8 cellular contexts compared by ENCODE assay signal in genomic region chr10:38390725-38391124, GRCh38.
DNase-seq lines count a peak whose midpoint lies in the region; ATAC-seq and TF ChIP-seq lines count a peak whose summit lies in the region.
"Not testable (repeated sequence)": the region's sequence is repeated elsewhere in the genome, so short reads cannot be mapped to it uniquely, and the experiment has no call there.

No MANE protein-coding gene starts in this region.

- not testable (repeated sequence) for H3K9ac ChIP-seq in parathyroid adenoma

- H3K9me3 ChIP-seq in AG04450 (ENCODE audit: control insufficient read depth, insufficient read depth, low read length); T-helper 17 cell (ENCODE audit: control insufficient read depth, low read length, poor library complexity, severe bottlenecking); body of pancreas; parathyroid adenoma (ENCODE audit: control insufficient read depth, low read length): not testable (repeated sequence)

- TF ChIP-seq CTCF in AG04450 (IDR thresholded peaks at IDR 0.05; ENCODE audit: low read depth, low read length) = peak; percentile 41
- TF ChIP-seq CTCF in GM12873 (IDR thresholded peaks at IDR 0.05; ENCODE audit: insufficient read depth, low read depth, low read length, missing control alignments) = peak; percentile 10
- peak in 5 of 7 experiments; percentile 4 to 27 (median 25) for TF ChIP-seq CTCF in body of pancreas (IDR thresholded peaks at IDR 0.05)
- TF ChIP-seq CTCF in glutamatergic neuron (IDR thresholded peaks at IDR 0.05; ENCODE audit: partially characterized antibody, unreplicated experiment) = peak; percentile 10
- TF ChIP-seq CTCF in parathyroid adenoma (IDR thresholded peaks at IDR 0.05) = peak; percentile 38

- not testable (repeated sequence) for H3K4me1 ChIP-seq in body of pancreas, parathyroid adenoma

- peak; percentile 70 for ATAC-seq in HG02798 (IDR thresholded peaks at IDR 0.05; ENCODE audit: poor library complexity, unreplicated experiment)
- ATAC-seq in T-helper 17 cell, body of pancreas: not testable (repeated sequence)

- H3K79me2 ChIP-seq in parathyroid adenoma = not testable (repeated sequence)

- H3K27ac Mint-ChIP-seq in T-helper 17 cell = peak overlapping the region; percentile 54
- not testable (repeated sequence) for H3K27ac Mint-ChIP-seq in glutamatergic neuron (ENCODE audit: unreplicated experiment)

- H3K27ac ChIP-seq in AG04450 (ENCODE audit: low read depth, low read length); body of pancreas; parathyroid adenoma: not testable (repeated sequence)

- not testable (repeated sequence) for H2AFZ ChIP-seq in parathyroid adenoma

- CTCF ChIA-PET in AG04450 (lab: Charles Lee) = not testable (repeated sequence)

- not testable (repeated sequence) for H3K9me3 Mint-ChIP-seq in glutamatergic neuron (ENCODE audit: unreplicated experiment)

- H3K4me3 Mint-ChIP-seq in T-helper 17 cell; glutamatergic neuron (ENCODE audit: unreplicated experiment): not testable (repeated sequence)

- intact Hi-C loops in body of pancreas (cut with DNase I) = not testable (repeated sequence)

- WGBS in body of pancreas, 2 donors = 73 to 75% methylated on average over 3 of the region's 3 CpGs

- H3K4me1 Mint-ChIP-seq in T-helper 17 cell; glutamatergic neuron (ENCODE audit: low read depth, unreplicated experiment): not testable (repeated sequence)

- H3K4me2 ChIP-seq in parathyroid adenoma (ENCODE audit: low read length) = not testable (repeated sequence)

- H3K4me3 ChIP-seq in AG04450 (ENCODE audit: low read depth, low read length); body of pancreas; parathyroid adenoma (ENCODE audit: low read depth, low read length): not testable (repeated sequence)

- H3K27me3 Mint-ChIP-seq in T-helper 17 cell; glutamatergic neuron (ENCODE audit: unreplicated experiment): not testable (repeated sequence)

- POLR2A ChIA-PET in AG04450 (lab: Yijun Ruan, JAX) = not testable (repeated sequence)

- not testable (repeated sequence) for TF ChIP-seq POLR2A in body of pancreas (IDR thresholded peaks at IDR 0.05)

- not testable (repeated sequence) for H3K27me3 ChIP-seq in AG04450 (ENCODE audit: control insufficient read depth, insufficient read depth, low read length); body of pancreas; parathyroid adenoma (ENCODE audit: control insufficient read depth, insufficient read depth, low read length)

- H3K36me3 ChIP-seq in body of pancreas (replicated peaks in 1 of 2; ENCODE audit: insufficient read depth in 1 of 2, low read depth in 2 of 2); parathyroid adenoma (ENCODE audit: control insufficient read depth, insufficient read depth, low read length): not testable (repeated sequence)

- not testable (repeated sequence) for DNase-seq in AG04450 (ENCODE audit: low read depth, low spot score); glutamatergic neuron
- DNase-seq in NCI-H1417 (lab: John Stamatoyannopoulos, UW) (peak in 2 of 3 experiments; percentile 1), T-helper 17 cell (peak in 1 of 3 donors; percentile 21), body of pancreas (peak; percentile 17 to 51 (median 34))

- H3K36me3 Mint-ChIP-seq in T-helper 17 cell (ENCODE audit: low read depth); glutamatergic neuron (ENCODE audit: unreplicated experiment): not testable (repeated sequence)
